8 cellular contexts compared by ENCODE assay signal in the genomic region with DNA sequence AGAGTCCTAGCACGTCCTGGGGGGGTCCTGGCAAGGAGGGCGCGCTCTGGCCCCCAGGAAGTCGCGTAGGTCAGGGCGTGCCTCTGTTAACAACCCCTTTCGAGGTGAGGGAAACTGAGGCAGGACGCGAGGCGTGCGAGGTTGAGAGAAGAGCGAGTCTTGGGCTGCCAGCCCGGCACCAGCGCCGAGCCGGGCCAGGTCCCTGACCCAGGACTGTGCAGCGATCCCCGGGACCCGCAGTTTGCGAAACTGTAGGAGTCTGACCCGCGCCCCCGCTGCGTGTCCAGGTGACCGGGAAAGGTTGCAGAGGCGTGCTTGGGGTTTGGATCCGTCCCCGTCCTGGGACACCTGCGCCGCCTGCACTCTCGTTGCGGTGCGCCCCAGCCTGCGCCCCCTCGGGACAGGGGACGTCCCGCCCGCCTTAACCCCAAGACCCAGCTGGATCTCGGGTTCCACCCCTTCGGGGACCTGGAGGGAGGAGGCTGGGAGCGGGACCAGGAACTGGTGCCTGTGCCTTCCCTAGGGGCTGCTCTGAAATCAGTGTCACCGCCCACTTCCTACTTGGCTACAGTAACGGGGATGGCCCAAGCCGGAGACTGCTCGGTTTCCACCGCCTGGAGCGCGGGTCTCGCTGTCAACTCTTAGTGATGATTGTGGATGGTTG. TPM values are rescaled to one million over a fixed set of nuclear protein-coding genes. Genes with fewer than 3 reads are reported as not detected.
DNase-seq lines count a peak whose midpoint lies in the region; ATAC-seq, FAIRE-seq and TF ChIP-seq lines count a peak whose summit lies in the region.

No MANE protein-coding gene starts in this region.

- H3K9me3 ChIP-seq in Caco-2 = no peaks in the 10 kb centered on the region
- H3K9me3 ChIP-seq in KOPT-K1 (ENCODE audit: insufficient read depth, low read length, poor library complexity, severe bottlenecking) = no peaks in the 10 kb centered on the region
- no peaks in the 10 kb centered on the region for H3K9me3 ChIP-seq in keratinocyte (ENCODE audit: control insufficient read depth, low read depth, low read length)
- no peaks in the 10 kb centered on the region for H3K9me3 ChIP-seq in small intestine (ENCODE audit: control insufficient read depth, low read depth)

- peak overlapping the region; percentile 68 for H3K4me3 ChIP-seq in Caco-2 (ENCODE audit: low read depth, low read length)
- H3K4me3 ChIP-seq in cardiac fibroblast (replicated peaks in 1 of 2; ENCODE audit: low read depth in 2 of 2, low read length in 2 of 2) = peak overlapping the region; percentile 80 to 95
- peak overlapping the region; percentile 54 to 79 (median 63) for H3K4me3 ChIP-seq in keratinocyte (ENCODE audit: control insufficient read depth in 2 of 3, extremely low read depth in 1 of 3, insufficient read depth in 2 of 3, low read depth in 1 of 3, low read length in 3 of 3)
- H3K4me3 ChIP-seq in small intestine (ENCODE audit: low read depth in 1 of 2, low read length in 2 of 2) = peak overlapping the region; percentile 84 to 90

- no peaks in the 10 kb centered on the region for H3K4me1 Mint-ChIP-seq in Caco-2 (ENCODE audit: low read depth, unreplicated experiment)

- H3K4me3 Mint-ChIP-seq in Caco-2 (ENCODE audit: unreplicated experiment) = peak overlapping the region; percentile 82

- 1% methylated on average over 43 to 49 of the region's 49 CpGs for WGBS in small intestine, 3 donors

- H4K20me1 ChIP-seq in keratinocyte (ENCODE audit: control insufficient read depth, extremely low read depth, insufficient read depth, low read length) = peaks cover 3% of the 10 kb centered on the region

- CTCF ChIA-PET in Caco-2 (lab: Charles Lee) = interaction anchor here (0.6 kb wide), 1 partner anchor 55 kb away, joined by 3 read pairs; no protein-coding TSS in a partner anchor

- dilution Hi-C loops in keratinocyte (cut with MboI; ENCODE audit: extremely low pct_ligation_motif_present, low sequenced_read_pairs) = no loop called here

- TF ChIP-seq CTCF in Caco-2 (IDR thresholded peaks at IDR 0.05; ENCODE audit: insufficient read depth in 1 of 2, low read depth in 1 of 2, low read length in 1 of 2, severe bottlenecking in 1 of 2, unreplicated experiment in 1 of 2) (no peak), cardiac fibroblast (IDR thresholded peaks at IDR 0.05; ENCODE audit: low read depth, low read length) (no peak), keratinocyte (optimal IDR thresholded peaks at IDR 0.05 in 1 of 3, IDR thresholded peaks at IDR 0.05 in 1 of 3, conservative IDR thresholded peaks at IDR 0.05 in 1 of 3; ENCODE audit: extremely low read depth in 1 of 3, insufficient read depth in 2 of 3, low read length in 3 of 3) (no peak)

- no peak for FAIRE-seq in keratinocyte (lab: Jason Lieb, UNC)
- no peak for FAIRE-seq in small intestine (lab: Jason Lieb, UNC)

- no peaks in the 10 kb centered on the region for H3K36me3 ChIP-seq in Caco-2 (ENCODE audit: control insufficient read depth, insufficient read depth, low read length)
- H3K36me3 ChIP-seq in KOPT-K1 (ENCODE audit: insufficient read depth, low read length) = no peaks in the 10 kb centered on the region
- H3K36me3 ChIP-seq in keratinocyte (ENCODE audit: control insufficient read depth in 2 of 2, extremely low read depth in 1 of 2, insufficient read depth in 2 of 2, low read length in 2 of 2) = no peaks in the 10 kb centered on the region
- H3K36me3 ChIP-seq in small intestine (ENCODE audit: control insufficient read depth in 2 of 2, insufficient read depth in 2 of 2, low read length in 2 of 2) = no peaks in the 10 kb centered on the region

- H3K27ac Mint-ChIP-seq in Caco-2 (ENCODE audit: unreplicated experiment) = peak overlapping the region; percentile 72

- DNase-seq in Caco-2 (peak; percentile 71), T-helper 22 cell (ENCODE audit: low read depth) (peak; percentile 35), cardiac fibroblast (ENCODE audit: low read depth in 2 of 2) (peak; percentile 38 to 53), keratinocyte (ENCODE audit: low read depth, low spot score) (no peak), small intestine (no peak), NCI-H128 (lab: John Stamatoyannopoulos, UW; ENCODE audit: unreplicated experiment) (no peak)

- H3K4me2 ChIP-seq in keratinocyte (ENCODE audit: control insufficient read depth, extremely low read depth, insufficient read depth, low read depth, low read length) = peak overlapping the region; percentile 91

- peak; percentile 67 for ATAC-seq in GM21447 (IDR thresholded peaks at IDR 0.05; ENCODE audit: unreplicated experiment)

- H3K27me3 Mint-ChIP-seq in Caco-2 (ENCODE audit: insufficient read depth, unreplicated experiment) = no peaks in the 10 kb centered on the region

- H3K9me3 Mint-ChIP-seq in Caco-2 (ENCODE audit: unreplicated experiment) = no peaks in the 10 kb centered on the region

- no peaks in the 10 kb centered on the region for H3K79me2 ChIP-seq in keratinocyte (ENCODE audit: control insufficient read depth, insufficient read depth, low read length)

- H3K27ac ChIP-seq in KOPT-K1 (ENCODE audit: low read depth, low read length, poor library complexity, severe bottlenecking) (peak overlapping the region; percentile 55), keratinocyte (ENCODE audit: control insufficient read depth, insufficient read depth, low read length) (no peak overlapping the region), small intestine (ENCODE audit: low read depth in 1 of 2, low read length in 1 of 2) (peak overlapping the region; percentile 69 to 89)

- H3K4me1 ChIP-seq in Caco-2 (peaks cover 17% of the 10 kb centered on the region), keratinocyte (ENCODE audit: control insufficient read depth, extremely low read depth, insufficient read depth, low read length) (peaks cover 30% of the 10 kb centered on the region), small intestine (ENCODE audit: control insufficient read depth in 2 of 2, insufficient read depth in 1 of 2, low read depth in 1 of 2, low read length in 1 of 2) (no peaks in the 10 kb centered on the region)

- peak overlapping the region; percentile 57 for H3K9ac ChIP-seq in keratinocyte (ENCODE audit: control insufficient read depth, extremely low read depth, insufficient read depth, low read length)

- H3K27me3 ChIP-seq in Caco-2 (replicated peaks; ENCODE audit: control insufficient read depth, insufficient read depth, low read length) = no peaks in the 10 kb centered on the region
- peaks cover 2% of the 10 kb centered on the region for H3K27me3 ChIP-seq in keratinocyte (ENCODE audit: control insufficient read depth, extremely low read depth, insufficient read depth, low read length)
- H3K27me3 ChIP-seq in small intestine (ENCODE audit: control insufficient read depth in 2 of 2, insufficient read depth in 2 of 2, low read length in 2 of 2) = no peaks in the 10 kb centered on the region

- H3K36me3 Mint-ChIP-seq in Caco-2 (ENCODE audit: insufficient read depth, unreplicated experiment) = no peaks in the 10 kb centered on the region

- intact Hi-C loops in Caco-2 (cut with micrococcal nuclease; ENCODE audit: unreplicated experiment) = loop anchor here (5.0 kb wide), 1 partner anchor 130 kb away; no protein-coding TSS in a partner anchor

- BruUV-seq in Caco-2 (replicated peaks; lab: Mats Ljungman, UMichigan) = no TSS peak

- POLR2A ChIA-PET in Caco-2 (lab: Charles Lee) = no interaction called here

- peak overlapping the region; percentile 89 for H2AFZ ChIP-seq in keratinocyte (ENCODE audit: control insufficient read depth, low read length)

- H3K9me1 ChIP-seq in keratinocyte (ENCODE audit: control insufficient read depth, extremely low read depth, insufficient read depth, low read length) = no peaks in the 10 kb centered on the region

RNA-seq across cellular contexts. Expression of a gene that starts 0.5 kb away (rescaled TPM):
- total RNA-seq in Caco-2 (2022) = 13.5 TPM in 2 replicates
- polyA plus RNA-seq in keratinocyte = 0.28 to 0.47 TPM (median 0.42 TPM) in 3 replicates
- 0.22 TPM for polyA plus RNA-seq in keratinocyte (2011; ENCODE audit: low read depth)
- 0.27 and 0.41 TPM in 2 replicates for polyA plus RNA-seq in keratinocyte (2011; cell fraction: cytosol; rRNA removed)
- polyA plus RNA-seq in keratinocyte (2011; cell fraction: nucleus; rRNA removed) = 1.1 and 1.2 TPM in 2 replicates
- polyA plus RNA-seq in keratinocyte (2012; ENCODE audit: low replicate concordance) = 0.31 and 0.34 TPM in 2 replicates
- polyA minus RNA-seq in keratinocyte = 1.1 to 4.5 TPM (median 1.1 TPM) in 3 replicates
- 1.7 TPM for polyA minus RNA-seq in keratinocyte (2011; cell fraction: cytosol; rRNA and poly(A)+ RNA removed)
- 3.4 and 5.0 TPM in 2 replicates for polyA minus RNA-seq in keratinocyte (2011; cell fraction: nucleus; rRNA and poly(A)+ RNA removed)
- under 1 TPM in 2 of 3 donors, not detected in 1; 0.27 to 0.85 TPM for polyA plus RNA-seq in small intestine

Comparison
In these comparisons a context has a peak if more than half of its experiments do, and no peak if none do; other contexts are left out.
1. DNase-seq: peak in Caco-2 (2 of 2), T-helper 22 cell (single experiment) and cardiac fibroblast (2 of 2); none in keratinocyte (single experiment), small intestine (single experiment) and NCI-H128 (single experiment).
2. Peak in every context shown above with its lines, with median percentiles within 50 percentile points of each other: H3K4me3 ChIP-seq.